1 cellular context compared by ENCODE assay signal in genomic region chr6:142297996-142298753, GRCh38.
TF ChIP-seq lines count a peak whose summit lies in the region.

No MANE protein-coding gene starts in this region.

TF ChIP-seq in HepG2, 621 proteins besides CTCF, POLR2A, EP300 and RAD21 (continued from another document and continues in another):
- no peak for TF ChIP-seq ZNF362 (CRISPR knock-in tag; IDR thresholded peaks at IDR 0.05; ENCODE audit: borderline replicate concordance)
- TF ChIP-seq SATB2 (CRISPR knock-in tag; IDR thresholded peaks at IDR 0.05): no peak
- no peak for TF ChIP-seq NAIF1 (CRISPR knock-in tag; IDR thresholded peaks at IDR 0.05; ENCODE audit: borderline replicate concordance)
- TF ChIP-seq NR3C1 (CRISPR knock-in tag; IDR thresholded peaks at IDR 0.05): no peak
- no peak for TF ChIP-seq FUBP1 (CRISPR knock-in tag; IDR thresholded peaks at IDR 0.05; ENCODE audit: borderline replicate concordance)
- peak; percentile 80 for TF ChIP-seq CREB1 (IDR thresholded peaks at IDR 0.05)
- TF ChIP-seq CREB1 (CRISPR knock-in tag; IDR thresholded peaks at IDR 0.05): peak; percentile 89
- peak; percentile 98 for TF ChIP-seq GATAD2A (CRISPR knock-in tag; IDR thresholded peaks at IDR 0.05)
- TF ChIP-seq ZNF775 (CRISPR knock-in tag; IDR thresholded peaks at IDR 0.05; ENCODE audit: borderline replicate concordance): no peak
- no peak; the same call in 1 of the 2 replicates for TF ChIP-seq HNF4G (IDR thresholded peaks at IDR 0.05; ENCODE audit: borderline replicate concordance, low read depth, low read length)
- TF ChIP-seq HNF4G (CRISPR knock-in tag; IDR thresholded peaks at IDR 0.05; ENCODE audit: borderline replicate concordance, low read depth): no peak
- TF ChIP-seq UBTF (CRISPR knock-in tag; IDR thresholded peaks at IDR 0.05): no peak
- peak in 1 of 2 experiments; percentile 79; a peak in 2 of 4 replicates for TF ChIP-seq ATF4 (CRISPR knock-in tag; IDR thresholded peaks at IDR 0.05)
- TF ChIP-seq ZNF367 (CRISPR knock-in tag; IDR thresholded peaks at IDR 0.05; ENCODE audit: borderline replicate concordance): no peak
- peak; percentile 73; the same call in 1 of the 2 replicates for TF ChIP-seq MEIS1 (CRISPR knock-in tag; IDR thresholded peaks at IDR 0.05; ENCODE audit: borderline replicate concordance)
- no peak for TF ChIP-seq GTF2F1 (IDR thresholded peaks at IDR 0.05; ENCODE audit: low read length)
- TF ChIP-seq TAF15 (IDR thresholded peaks at IDR 0.05; ENCODE audit: low read depth, low read length, poor library complexity, severe bottlenecking): no peak
- TF ChIP-seq FOSL2 (CRISPR knock-in tag; IDR thresholded peaks at IDR 0.05): peak; percentile 92
- TF ChIP-seq BRCA1 (CRISPR knock-in tag; IDR thresholded peaks at IDR 0.05): no peak
- no peak for TF ChIP-seq MTA3 (CRISPR knock-in tag; IDR thresholded peaks at IDR 0.05)
- TF ChIP-seq NONO (IDR thresholded peaks at IDR 0.05): no peak
- no peak for TF ChIP-seq NONO (CRISPR knock-in tag; conservative IDR thresholded peaks at IDR 0.05)
- TF ChIP-seq GPN1 (CRISPR knock-in tag; IDR thresholded peaks at IDR 0.05; ENCODE audit: borderline replicate concordance): no peak
- TF ChIP-seq POGK (CRISPR knock-in tag; conservative IDR thresholded peaks at IDR 0.05): no peak
- no peak for TF ChIP-seq THRA (CRISPR knock-in tag; IDR thresholded peaks at IDR 0.05; ENCODE audit: borderline replicate concordance)
- TF ChIP-seq FOXO4 (CRISPR knock-in tag; conservative IDR thresholded peaks at IDR 0.05): no peak
- no peak for TF ChIP-seq CENPX (CRISPR knock-in tag; IDR thresholded peaks at IDR 0.05)
- TF ChIP-seq ESRRA (CRISPR knock-in tag; IDR thresholded peaks at IDR 0.05; ENCODE audit: low read depth): no peak; the same call in 1 of the 2 replicates
- TF ChIP-seq CHD4 (IDR thresholded peaks at IDR 0.05; ENCODE audit: borderline replicate concordance, low read length): no peak; the same call in 1 of the 2 replicates
- peak; percentile 76; the same call in 1 of the 2 replicates for TF ChIP-seq TFAP4 (IDR thresholded peaks at IDR 0.05; ENCODE audit: borderline replicate concordance, low read depth)
- TF ChIP-seq PPARG (CRISPR knock-in tag; conservative IDR thresholded peaks at IDR 0.05): peak; percentile 61
- no peak for TF ChIP-seq ZNF800 (CRISPR knock-in tag; IDR thresholded peaks at IDR 0.05)
- no peak for TF ChIP-seq NPAS2 (CRISPR knock-in tag; IDR thresholded peaks at IDR 0.05; ENCODE audit: borderline replicate concordance)
- no peak for TF ChIP-seq ZNF83 (CRISPR knock-in tag; IDR thresholded peaks at IDR 0.05; ENCODE audit: borderline replicate concordance)
- TF ChIP-seq REXO4 (CRISPR knock-in tag; IDR thresholded peaks at IDR 0.05; ENCODE audit: borderline replicate concordance): no peak
- no peak for TF ChIP-seq ZNF674 (CRISPR knock-in tag; IDR thresholded peaks at IDR 0.05; ENCODE audit: low read depth)
- no peak for TF ChIP-seq NCOA5 (CRISPR knock-in tag; IDR thresholded peaks at IDR 0.05)
- no peak for TF ChIP-seq ZXDC (CRISPR knock-in tag; IDR thresholded peaks at IDR 0.05)
- no peak for TF ChIP-seq PHF20 (CRISPR knock-in tag; IDR thresholded peaks at IDR 0.05)
- no peak; the same call in 1 of the 2 replicates for TF ChIP-seq IRF9 (CRISPR knock-in tag; IDR thresholded peaks at IDR 0.05; ENCODE audit: borderline replicate concordance)
- TF ChIP-seq ZNF720 (CRISPR knock-in tag; IDR thresholded peaks at IDR 0.05): no peak
- TF ChIP-seq MYC (CRISPR knock-in tag; IDR thresholded peaks at IDR 0.05; ENCODE audit: borderline replicate concordance): no peak
- TF ChIP-seq ZNF451 (CRISPR knock-in tag; IDR thresholded peaks at IDR 0.05): no peak
- peak; percentile 98 for TF ChIP-seq TFE3 (CRISPR knock-in tag; IDR thresholded peaks at IDR 0.05)
